ENCODE assay signal across 1 cellular context in genomic region chr11:130076774-130077481, GRCh38.
TF ChIP-seq lines count a peak whose summit lies in the region.

No MANE protein-coding gene starts in this region.

TF ChIP-seq in K562, 482 proteins besides CTCF, POLR2A, EP300 and RAD21 (continued from another document):
- TF ChIP-seq MYC (IDR thresholded peaks at IDR 0.05; ENCODE audit: low read depth, low read length): 0 out of 2 replicates have a peak, but pooled peaks have one; percentile 28
- TF ChIP-seq MYC (CRISPR knock-in tag; IDR thresholded peaks at IDR 0.05; ENCODE audit: borderline replicate concordance, low read depth): 0 out of 2 replicates have a peak, but pooled peaks have one; percentile 34
- TF ChIP-seq, protein P1, sequence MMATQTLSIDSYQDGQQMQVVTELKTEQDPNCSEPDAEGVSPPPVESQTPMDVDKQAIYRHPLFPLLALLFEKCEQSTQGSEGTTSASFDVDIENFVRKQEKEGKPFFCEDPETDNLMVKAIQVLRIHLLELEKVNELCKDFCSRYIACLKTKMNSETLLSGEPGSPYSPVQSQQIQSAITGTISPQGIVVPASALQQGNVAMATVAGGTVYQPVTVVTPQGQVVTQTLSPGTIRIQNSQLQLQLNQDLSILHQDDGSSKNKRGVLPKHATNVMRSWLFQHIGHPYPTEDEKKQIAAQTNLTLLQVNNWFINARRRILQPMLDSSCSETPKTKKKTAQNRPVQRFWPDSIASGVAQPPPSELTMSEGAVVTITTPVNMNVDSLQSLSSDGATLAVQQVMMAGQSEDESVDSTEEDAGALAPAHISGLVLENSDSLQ (IDR thresholded peaks at IDR 0.05): peak; percentile 55; the same call in 1 of the 2 replicates
- no peak for TF ChIP-seq RHOXF2B (CRISPR knock-in tag; conservative IDR thresholded peaks at IDR 0.05)
- no peak for TF ChIP-seq ZNF584 (CRISPR knock-in tag; IDR thresholded peaks at IDR 0.05; ENCODE audit: low read depth)
- TF ChIP-seq MAFF (IDR thresholded peaks at IDR 0.05; ENCODE audit: low read length): no peak
- TF ChIP-seq, protein P2, sequence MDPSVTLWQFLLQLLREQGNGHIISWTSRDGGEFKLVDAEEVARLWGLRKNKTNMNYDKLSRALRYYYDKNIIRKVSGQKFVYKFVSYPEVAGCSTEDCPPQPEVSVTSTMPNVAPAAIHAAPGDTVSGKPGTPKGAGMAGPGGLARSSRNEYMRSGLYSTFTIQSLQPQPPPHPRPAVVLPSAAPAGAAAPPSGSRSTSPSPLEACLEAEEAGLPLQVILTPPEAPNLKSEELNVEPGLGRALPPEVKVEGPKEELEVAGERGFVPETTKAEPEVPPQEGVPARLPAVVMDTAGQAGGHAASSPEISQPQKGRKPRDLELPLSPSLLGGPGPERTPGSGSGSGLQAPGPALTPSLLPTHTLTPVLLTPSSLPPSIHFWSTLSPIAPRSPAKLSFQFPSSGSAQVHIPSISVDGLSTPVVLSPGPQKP (CRISPR knock-in tag; IDR thresholded peaks at IDR 0.05): no peak
- no peak for TF ChIP-seq DMBX1 (CRISPR knock-in tag; IDR thresholded peaks at IDR 0.05; ENCODE audit: borderline replicate concordance)
- no peak for TF ChIP-seq SIX5 (IDR thresholded peaks at IDR 0.05; ENCODE audit: borderline replicate concordance in 1 of 2, insufficient read depth in 1 of 2, low read depth in 1 of 2, low read length in 2 of 2)
- TF ChIP-seq, protein P3, sequence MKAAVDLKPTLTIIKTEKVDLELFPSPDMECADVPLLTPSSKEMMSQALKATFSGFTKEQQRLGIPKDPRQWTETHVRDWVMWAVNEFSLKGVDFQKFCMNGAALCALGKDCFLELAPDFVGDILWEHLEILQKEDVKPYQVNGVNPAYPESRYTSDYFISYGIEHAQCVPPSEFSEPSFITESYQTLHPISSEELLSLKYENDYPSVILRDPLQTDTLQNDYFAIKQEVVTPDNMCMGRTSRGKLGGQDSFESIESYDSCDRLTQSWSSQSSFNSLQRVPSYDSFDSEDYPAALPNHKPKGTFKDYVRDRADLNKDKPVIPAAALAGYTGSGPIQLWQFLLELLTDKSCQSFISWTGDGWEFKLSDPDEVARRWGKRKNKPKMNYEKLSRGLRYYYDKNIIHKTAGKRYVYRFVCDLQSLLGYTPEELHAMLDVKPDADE (conservative IDR thresholded peaks at IDR 0.05; ENCODE audit: control insufficient read depth, low read depth, low read length): no peak
- peak; percentile 51; the same call in 1 of the 2 replicates for TF ChIP-seq CTBP1 (IDR thresholded peaks at IDR 0.05; ENCODE audit: borderline replicate concordance)
- no peak for TF ChIP-seq ZNF143 (CRISPR knock-in tag; IDR thresholded peaks at IDR 0.05)
- TF ChIP-seq FOXO4 (CRISPR knock-in tag; IDR thresholded peaks at IDR 0.05): no peak
- TF ChIP-seq ZNF124 (CRISPR knock-in tag; IDR thresholded peaks at IDR 0.05): no peak
- TF ChIP-seq ETV1 (tag; conservative IDR thresholded peaks at IDR 0.05; ENCODE audit: low read depth): no peak
- no peak for TF ChIP-seq HNRNPUL1 (IDR thresholded peaks at IDR 0.05; ENCODE audit: low read length)
